20 cellular contexts compared by ENCODE assay signal in the genomic region with DNA sequence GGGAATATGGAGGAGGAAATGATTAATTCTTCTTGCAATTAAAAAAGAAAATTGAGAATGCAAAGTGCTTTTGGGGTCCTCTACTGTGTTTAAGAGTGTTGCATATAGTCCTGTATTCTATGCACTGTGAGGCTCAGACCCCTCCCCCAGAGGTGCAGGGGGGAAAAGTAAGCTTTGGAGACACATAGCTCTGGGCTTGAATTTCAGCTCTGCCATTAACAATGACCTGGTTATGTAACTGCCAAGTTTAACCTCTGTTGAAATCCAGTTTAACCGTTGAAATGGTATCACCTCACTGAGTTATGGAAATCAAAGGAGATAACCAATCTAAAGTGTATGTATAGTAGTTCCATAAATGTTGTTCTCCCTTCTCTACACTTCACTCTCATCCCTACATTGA.
"Had no signal": no experiment of that assay in that cellular context is flagged by ENCODE, and none has a peak within 500 bp of the region (broad histone marks: within the 10 kb centered on the region; RNA-seq: fewer than 3 reads in every experiment).

No MANE protein-coding gene starts in this region.

- H3K4me1 ChIP-seq: colonic mucosa, left lung, lower lobe of right lung had no signal

- H3K27ac ChIP-seq: colonic mucosa, esophagus squamous epithelium, gastrocnemius medialis, left lung, lower lobe of right lung had no signal

- H3K36me3 ChIP-seq: colonic mucosa, esophagus squamous epithelium, gastrocnemius medialis, heart right ventricle, left lung, lower lobe of right lung had no signal

- H3K27me3 ChIP-seq: colonic mucosa, esophagus squamous epithelium, gastrocnemius medialis, heart right ventricle, left lung had no signal

- DNase-seq: colonic mucosa; cortex of kidney; effector CD4-positive, alpha-beta T cell; effector memory CD4-positive, alpha-beta T cell; esophagus squamous epithelium; foreskin fibroblast; foreskin melanocyte; gastrocnemius medialis; glutamatergic neuron; head of caudate nucleus; heart right ventricle; hippocampal formation; left cardiac atrium; left lung; left ventricle myocardium superior; lower lobe of right lung; mesenchymal stem cell; mucosa of descending colon; naive thymus-derived CD4-positive, alpha-beta T cell; natural killer cell had no signal

- ATAC-seq: gastrocnemius medialis; heart right ventricle; left cardiac atrium; left lung; left ventricle myocardium superior; lower lobe of right lung; mucosa of descending colon; naive thymus-derived CD4-positive, alpha-beta T cell; natural killer cell had no signal

- H3K4me3 ChIP-seq: colonic mucosa, esophagus squamous epithelium, gastrocnemius medialis, heart right ventricle, left lung, lower lobe of right lung, mucosa of descending colon had no signal

- H3K9me3 ChIP-seq: colonic mucosa, esophagus squamous epithelium, gastrocnemius medialis, left lung, lower lobe of right lung, mucosa of descending colon had no signal
